16 cellular contexts compared by ENCODE assay signal in the genomic region with DNA sequence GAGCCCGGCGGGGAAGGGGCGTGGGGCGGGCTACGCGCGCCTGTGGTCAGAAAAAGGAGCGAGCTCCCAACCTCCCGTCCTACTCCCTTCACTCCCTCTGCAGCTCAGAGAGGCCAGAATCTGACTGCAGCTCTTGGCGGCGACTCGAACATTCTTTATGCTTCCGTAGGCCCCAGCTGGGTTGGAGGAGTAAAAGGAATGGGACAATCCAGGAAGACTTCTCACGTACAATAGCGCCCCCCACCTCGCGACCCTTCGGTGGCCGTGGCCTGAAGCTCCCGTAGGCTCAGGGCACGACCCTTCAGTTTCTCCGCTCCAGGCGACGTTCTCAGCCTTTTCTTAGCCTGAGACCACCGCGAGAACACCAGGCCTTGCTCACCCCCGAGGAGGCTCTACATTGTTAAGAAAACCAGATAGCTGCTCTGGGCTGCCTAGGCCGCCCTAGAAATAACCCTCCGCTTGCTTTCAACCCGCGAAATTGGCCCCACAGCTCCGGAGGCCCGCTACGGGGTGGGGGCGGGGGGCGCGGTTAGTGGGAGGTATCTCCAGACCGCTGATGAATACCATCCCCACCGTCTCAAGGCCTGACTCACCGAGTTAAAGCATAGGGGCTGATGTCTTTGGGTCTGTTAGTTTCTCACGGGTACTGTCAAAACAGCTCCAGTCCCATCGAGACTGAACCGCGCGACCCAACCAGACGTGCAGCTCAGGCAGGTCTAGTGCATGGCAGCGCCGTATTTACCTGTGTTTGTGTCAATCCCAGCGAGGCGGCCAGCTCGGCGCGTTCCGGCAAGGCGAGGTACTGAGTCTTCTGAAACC. TPM values are rescaled to one million over a fixed set of nuclear protein-coding genes. Genes with fewer than 3 reads are reported as not detected.
A peak's percentile ranks its signal among the peaks of the same experiment; 100 is the strongest.
DNase-seq lines count a peak whose midpoint lies in the region; ATAC-seq and TF ChIP-seq lines count a peak whose summit lies in the region.
"Had no signal": no experiment of that assay in that cellular context is flagged by ENCODE, and none has a peak within 500 bp of the region (broad histone marks: within the 10 kb centered on the region; RNA-seq: fewer than 3 reads in every experiment).

No MANE protein-coding gene starts in this region.

- POLR2A ChIA-PET in activated naive CD8-positive, alpha-beta T cell treated with anti-CD3 and anti-CD28 coated beads, Interleukin-2, amount 10 ng/mL, durations not matched to agents 7 days and 5 days (lab: Charles Lee) = no interaction called here

- TF ChIP-seq POLR2A in testis (IDR thresholded peaks at IDR 0.05) (no peak), gastrocnemius medialis (IDR thresholded peaks at IDR 0.05) (no peak)

- peaks cover 2% of the 10 kb centered on the region for H3K36me3 Mint-ChIP-seq in activated naive CD8-positive, alpha-beta T cell treated with anti-CD3 and anti-CD28 coated beads, Interleukin-2, amount 10 ng/mL, durations not matched to agents 7 days and 5 days
- H3K36me3 Mint-ChIP-seq: natural killer cell had no signal

- intact Hi-C loops in left ventricle myocardium superior (cut with micrococcal nuclease) (no loop called here), testis (cut with DNase I; ENCODE audit: low total_unique reads) (no loop called here), gastrocnemius medialis (cut with DNase I; ENCODE audit: low total_unique reads) (no loop called here)

- H3K27ac ChIP-seq in cardiac muscle cell (no peak overlapping the region), testis (no peak overlapping the region), gastrocnemius medialis (no peak overlapping the region)
- H3K27ac ChIP-seq: KMS-11 had no signal

- H3K4me1 Mint-ChIP-seq in activated naive CD8-positive, alpha-beta T cell treated with anti-CD3 and anti-CD28 coated beads, Interleukin-2, amount 10 ng/mL, durations not matched to agents 7 days and 5 days = peaks cover 28% of the 10 kb centered on the region

- ATAC-seq in left ventricle myocardium superior = no peak
- no peak for ATAC-seq in activated naive CD8-positive, alpha-beta T cell treated with anti-CD3 and anti-CD28 coated beads, Interleukin-2, amount 10 ng/mL, durations not matched to agents 7 days and 5 days (ENCODE audit: low read depth)
- ATAC-seq in gastrocnemius medialis = no peak
- ATAC-seq in HG02610 (IDR thresholded peaks at IDR 0.05; ENCODE audit: unreplicated experiment) = no peak
- ATAC-seq: natural killer cell had no signal

- no peaks in the 10 kb centered on the region for H3K36me3 ChIP-seq in cardiac muscle cell
- no peaks in the 10 kb centered on the region for H3K36me3 ChIP-seq in testis (ENCODE audit: low read depth, missing control alignments)
- no peaks in the 10 kb centered on the region for H3K36me3 ChIP-seq in gastrocnemius medialis
- H3K36me3 ChIP-seq: BE2C had no signal

- peaks cover 11% of the 10 kb centered on the region for H3K9me3 Mint-ChIP-seq in activated naive CD8-positive, alpha-beta T cell treated with anti-CD3 and anti-CD28 coated beads, Interleukin-2, amount 10 ng/mL, durations not matched to agents 7 days and 5 days
- H3K9me3 Mint-ChIP-seq: natural killer cell had no signal

- H3K4me1 ChIP-seq in cardiac muscle cell (ENCODE audit: low read depth) (peaks cover 10% of the 10 kb centered on the region), testis (peaks cover 16% of the 10 kb centered on the region), gastrocnemius medialis (peaks cover 19 to 34% of the 10 kb centered on the region in 2 donors)

- H3K27me3 ChIP-seq in cardiac muscle cell (peaks cover 100% of the 10 kb centered on the region), testis (no peaks in the 10 kb centered on the region), gastrocnemius medialis (peaks cover 97 to 100% (median 100%) of the 10 kb centered on the region in 3 donors)

- TF ChIP-seq CTCF in cardiac muscle cell (IDR thresholded peaks at IDR 0.05; ENCODE audit: low read depth, low read length) (no peak), testis (IDR thresholded peaks at IDR 0.05) (no peak), gastrocnemius medialis (IDR thresholded peaks at IDR 0.05 in 4 of 5, conservative IDR thresholded peaks at IDR 0.05 in 1 of 5) (no peak)

- DNase-seq in cardiac muscle cell (ENCODE audit: low read depth in 1 of 2, low spot score in 1 of 2) (peak in 1 of 2 donors; percentile 8), left ventricle myocardium superior (no peak), islet precursor cell (peak; percentile 91), testis (no peak), gastrocnemius medialis (no peak), SHP77 treated with DMSO at 0.1 percent for 48 hours (lab: John Stamatoyannopoulos, UW) (no peak)
- peak; percentile 44 for DNase-seq in activated naive CD8-positive, alpha-beta T cell treated with anti-CD3 and anti-CD28 coated beads, Interleukin-2, amount 10 ng/mL, durations not matched to agents 7 days and 5 days
- DNase-seq: activated CD4-positive, alpha-beta T cell treated with anti-CD3 and anti-CD28 coated beads for 4 hours; activated naive CD4-positive, alpha-beta T cell treated with Interleukin-2 at 50 U/mL for 16 hours; BE2C; EL; kidney; natural killer cell; NCI-H187 treated with DMSO at 0.1 percent for 48 hours had no signal

- H3K4me3 ChIP-seq in cardiac muscle cell (peak overlapping the region; percentile 22), testis (peak overlapping the region; percentile 36 to 50), gastrocnemius medialis (peak overlapping the region in 1 of 4 donors; percentile 40)

- H3K4me3 Mint-ChIP-seq in activated naive CD8-positive, alpha-beta T cell treated with anti-CD3 and anti-CD28 coated beads, Interleukin-2, amount 10 ng/mL, durations not matched to agents 7 days and 5 days = no peak overlapping the region
- H3K4me3 Mint-ChIP-seq: natural killer cell had no signal

- peaks cover 94% of the 10 kb centered on the region for H3K27me3 Mint-ChIP-seq in activated naive CD8-positive, alpha-beta T cell treated with anti-CD3 and anti-CD28 coated beads, Interleukin-2, amount 10 ng/mL, durations not matched to agents 7 days and 5 days

- WGBS in testis, 2 donors = 18 to 27% methylated on average over 28 to 55 of the region's 55 CpGs

- H3K27ac Mint-ChIP-seq in activated naive CD8-positive, alpha-beta T cell treated with anti-CD3 and anti-CD28 coated beads, Interleukin-2, amount 10 ng/mL, durations not matched to agents 7 days and 5 days = no peak overlapping the region
- H3K27ac Mint-ChIP-seq: natural killer cell had no signal

- in situ Hi-C loops in gastrocnemius medialis (cut with MboI; ENCODE audit: low sequenced_read_pairs in 4 of 4) = loop anchor here in 1 of 4 donors (10.0 kb wide), 1 partner anchor 1107 kb away; no protein-coding TSS in a partner anchor

- no peaks in the 10 kb centered on the region for H3K9me3 ChIP-seq in cardiac muscle cell (ENCODE audit: low read depth)
- no peaks in the 10 kb centered on the region for H3K9me3 ChIP-seq in testis
- no peaks in the 10 kb centered on the region for H3K9me3 ChIP-seq in gastrocnemius medialis
- H3K9me3 ChIP-seq: BE2C had no signal

RNA-seq across cellular contexts. Expression of gene DLX5, which starts 3.0 kb away (rescaled TPM):
- total RNA-seq in cardiac muscle cell = not detected in 2 replicates
- polyA plus RNA-seq in cardiac muscle cell = 0.34 TPM in 1 of 2 replicates, not detected in the other
- total RNA-seq in left ventricle myocardium superior = not detected
- not detected for total RNA-seq in activated naive CD8-positive, alpha-beta T cell treated with anti-CD3 and anti-CD28 coated beads, Interleukin-2, amount 10 ng/mL, durations not matched to agents 7 days and 5 days
- 1 to 10 TPM; 2.3 to 2.6 TPM for total RNA-seq in testis
- 1.3 TPM for polyA plus RNA-seq in testis (ENCODE audit: insufficient read depth, low read depth, low replicate concordance)
- total RNA-seq in gastrocnemius medialis = under 1 TPM in 1 of 4 donors, not detected in 3; 0.41 TPM
- total RNA-seq: natural killer cell had no signal

RNA-seq across cellular contexts. Expression of gene DLX6, which starts 16.3 kb away (rescaled TPM):
- not detected in 2 replicates for total RNA-seq in cardiac muscle cell
- 0.07 TPM in 1 of 2 replicates, not detected in the other for polyA plus RNA-seq in cardiac muscle cell
- total RNA-seq in left ventricle myocardium superior = not detected
- not detected for total RNA-seq in activated naive CD8-positive, alpha-beta T cell treated with anti-CD3 and anti-CD28 coated beads, Interleukin-2, amount 10 ng/mL, durations not matched to agents 7 days and 5 days
- total RNA-seq in testis = 10 to 100 TPM in 1 of 2 donors, 1 to 10 TPM in 1; 7.3 to 10.1 TPM
- 6.6 TPM for polyA plus RNA-seq in testis (ENCODE audit: insufficient read depth, low read depth, low replicate concordance)
- total RNA-seq in gastrocnemius medialis = not detected
- total RNA-seq: natural killer cell had no signal

Comparison
In these comparisons a context has a peak if more than half of its experiments do, and no peak if none do; other contexts are left out.
1. DNase-seq: peak in activated naive CD8-positive, alpha-beta T cell treated with anti-CD3 and anti-CD28 coated beads, Interleukin-2, amount 10 ng/mL, durations not matched to agents 7 days and 5 days (single experiment) and islet precursor cell (single experiment); none in left ventricle myocardium superior (single experiment), testis (single experiment), gastrocnemius medialis (0 of 2) and SHP77 treated with DMSO at 0.1 percent for 48 hours (single experiment).